ENCODE assay signal across 9 cellular contexts in genomic region chr2:46984642-46985476, GRCh38. TPM values are rescaled to one million over a fixed set of nuclear protein-coding genes. Genes with fewer than 3 reads are reported as not detected.
DNase-seq lines count a peak whose midpoint lies in the region; ATAC-seq, FAIRE-seq and TF ChIP-seq lines count a peak whose summit lies in the region.
"Had no signal": no experiment of that assay in that cellular context is flagged by ENCODE, and none has a peak within 500 bp of the region (broad histone marks: within the 10 kb centered on the region; RNA-seq: fewer than 3 reads in every experiment).

No MANE protein-coding gene starts in this region.

- H3K27me3 Mint-ChIP-seq in endothelial cell (ENCODE audit: unreplicated experiment), result peaks cover 5% of the 10 kb centered on the region

- H3K4me1 ChIP-seq in Peyer's patch (peaks cover 22 to 72% (median 41%) of the 10 kb centered on the region in 4 donors), adrenal gland (replicated peaks in 1 of 2) (peaks cover 79 to 92% of the 10 kb centered on the region in 2 donors), kidney (ENCODE audit: control insufficient read depth in 1 of 2, insufficient read depth in 1 of 2, low read depth in 1 of 2, low read length in 2 of 2) (peaks cover 22 to 36% of the 10 kb centered on the region in 2 donors)

- ATAC-seq in GM18517 (IDR thresholded peaks at IDR 0.05; ENCODE audit: unreplicated experiment) (peak; percentile 38), HG02870 (IDR thresholded peaks at IDR 0.05; ENCODE audit: unreplicated experiment) (peak; percentile 39)

- H3K4me3 ChIP-seq in Peyer's patch (no peak overlapping the region), adrenal gland (no peak overlapping the region), kidney (ENCODE audit: low read length in 2 of 2) (no peak overlapping the region)

- peaks cover 16% of the 10 kb centered on the region for H3K4me1 Mint-ChIP-seq in endothelial cell (ENCODE audit: unreplicated experiment)

- H3K9me3 Mint-ChIP-seq in endothelial cell (ENCODE audit: unreplicated experiment), result no peaks in the 10 kb centered on the region

- H3K9me3 ChIP-seq in Peyer's patch, result no peaks in the 10 kb centered on the region
- H3K9me3 ChIP-seq in adrenal gland (replicated peaks in 1 of 3), result no peaks in the 10 kb centered on the region
- no peaks in the 10 kb centered on the region for H3K9me3 ChIP-seq in kidney (ENCODE audit: control insufficient read depth in 1 of 2, low read length in 2 of 2)

- 20 to 56% (median 48%) methylated on average over 4 to 12 of the region's 12 CpGs for WGBS in adrenal gland, 4 donors

- no peak overlapping the region for H3K9ac ChIP-seq in kidney (ENCODE audit: low read length in 2 of 2)

- intact Hi-C loops in adrenal gland (cut with DNase I), result no loop called here
- intact Hi-C loops in kidney (cut with DNase I), result no loop called here

- DNase-seq in Peyer's patch, result peak in 2 of 3 donors; percentile 52 to 74
- peak; percentile 67 to 92 (median 87) for DNase-seq in adrenal gland
- DNase-seq in kidney, result peak; percentile 88
- peak; percentile 67 for DNase-seq in stimulated activated CD4-positive, alpha-beta T cell treated with anti-CD3 and anti-CD28 coated beads, Interleukin-4, amount 100 ng/mL, for 24 hours
- DNase-seq in endothelial cell (ENCODE audit: low spot score), result no peak
- DNase-seq in NCI-H1092 treated with DMSO at 0.1 percent for 48 hours (lab: John Stamatoyannopoulos, UW), result no peak

- TF ChIP-seq POLR2A in Peyer's patch (IDR thresholded peaks at IDR 0.05), result no peak
- peak in 1 of 2 donors; percentile 68 for TF ChIP-seq POLR2A in adrenal gland (IDR thresholded peaks at IDR 0.05)

- peaks cover 0 to 10% (median 0%) of the 10 kb centered on the region in 3 donors for H3K36me3 ChIP-seq in Peyer's patch
- H3K36me3 ChIP-seq in adrenal gland (replicated peaks in 1 of 2), result peaks cover 0 to 15% of the 10 kb centered on the region in 2 donors
- no peaks in the 10 kb centered on the region for H3K36me3 ChIP-seq in kidney (ENCODE audit: control insufficient read depth in 1 of 2, insufficient read depth in 2 of 2, low read length in 2 of 2)

- H3K36me3 Mint-ChIP-seq in endothelial cell (ENCODE audit: low read depth, unreplicated experiment), result peaks cover 6% of the 10 kb centered on the region

- H3K27me3 ChIP-seq in Peyer's patch (no peaks in the 10 kb centered on the region), adrenal gland (no peaks in the 10 kb centered on the region)

- no peak overlapping the region for H3K4me3 Mint-ChIP-seq in endothelial cell (ENCODE audit: unreplicated experiment)

- H3K27ac ChIP-seq in Peyer's patch, result peak overlapping the region; percentile 65 to 84 (median 78)
- H3K27ac ChIP-seq in adrenal gland, result peak overlapping the region; percentile 68 to 91 (median 76)
- H3K27ac ChIP-seq in kidney (ENCODE audit: low read depth in 2 of 2, low read length in 2 of 2), result peak overlapping the region; percentile 16 to 68

- no peak for TF ChIP-seq CTCF in Peyer's patch (IDR thresholded peaks at IDR 0.05)
- TF ChIP-seq CTCF in adrenal gland (IDR thresholded peaks at IDR 0.05), result no peak
- no peak for TF ChIP-seq CTCF in kidney (IDR thresholded peaks at IDR 0.05; ENCODE audit: borderline replicate concordance, extremely low read depth, insufficient read depth)
- TF ChIP-seq CTCF in endothelial cell (IDR thresholded peaks at IDR 0.05; ENCODE audit: unreplicated experiment), result no peak

- FAIRE-seq in kidney (lab: Jason Lieb, UNC), result no peak
- FAIRE-seq: islet of Langerhans had no signal

- H3K27ac Mint-ChIP-seq in endothelial cell (ENCODE audit: unreplicated experiment), result no peak overlapping the region

RNA-seq across cellular contexts. Expression of gene TTC7A, which starts 43.8 kb away (rescaled TPM):
- total RNA-seq in Peyer's patch (100 to 1,000 TPM in 3 of 4 donors, 10 to 100 TPM in 1; 98.3 to 162 (median 122) TPM), adrenal gland (10 to 100 TPM; 30.6 to 87.4 (median 57.8) TPM), kidney (45.7 TPM), endothelial cell (ENCODE audit: unreplicated experiment) (10.8 TPM)
- polyA plus RNA-seq in adrenal gland (10 to 100 TPM; 24.6 to 59.4 (median 31.9) TPM), kidney (ENCODE audit: insufficient read depth, low read depth, low replicate concordance) (8.8 TPM)

Comparison
In these comparisons a context has a peak if more than half of its experiments do, and no peak if none do; other contexts are left out.
1. DNase-seq: peak in Peyer's patch (2 of 3), adrenal gland (7 of 7), kidney (single experiment) and stimulated activated CD4-positive, alpha-beta T cell treated with anti-CD3 and anti-CD28 coated beads, Interleukin-4, amount 100 ng/mL, for 24 hours (single experiment); none in endothelial cell (single experiment) and NCI-H1092 treated with DMSO at 0.1 percent for 48 hours (single experiment).
2. Peak in every context shown above with its lines, with median percentiles within 50 percentile points of each other: H3K27ac ChIP-seq.